Comparison of ENCODE assay signal across 25 cellular contexts in genomic region chr5:87594566-87594965, GRCh38.
A peak's percentile ranks its signal among the peaks of the same experiment; 100 is the strongest.
DNase-seq lines count a peak whose midpoint lies in the region; ATAC-seq, FAIRE-seq and TF ChIP-seq lines count a peak whose summit lies in the region.
"Had no signal": no experiment of that assay in that cellular context is flagged by ENCODE, and none has a peak within 500 bp of the region (broad histone marks: within the 10 kb centered on the region; RNA-seq: fewer than 3 reads in every experiment).

No MANE protein-coding gene starts in this region.

- H3K9me1 ChIP-seq in K562 (ENCODE audit: control insufficient read depth, insufficient read depth, low read length), result no peaks in the 10 kb centered on the region

- no peaks in the 10 kb centered on the region for H3K27me3 ChIP-seq in HepG2 (ENCODE audit: control insufficient read depth in 1 of 2, insufficient read depth in 2 of 2, low read length in 2 of 2)
- no peaks in the 10 kb centered on the region for H3K27me3 ChIP-seq in right lobe of liver
- no peaks in the 10 kb centered on the region for H3K27me3 ChIP-seq in K562 (ENCODE audit: control insufficient read depth in 2 of 2, insufficient read depth in 2 of 2, low read length in 2 of 2)
- no peaks in the 10 kb centered on the region for H3K27me3 ChIP-seq in MM.1S (replicated peaks; ENCODE audit: insufficient read depth, low read length)
- H3K27me3 ChIP-seq: BE2C, BLaER1 had no signal

- no peak overlapping the region for H3K4me2 ChIP-seq in HepG2 (ENCODE audit: low read depth, low read length)
- no peak overlapping the region for H3K4me2 ChIP-seq in K562 (ENCODE audit: insufficient read depth, low read length)
- H3K4me2 ChIP-seq in MM.1S (ENCODE audit: low read depth, low read length), result no peak overlapping the region
- H3K4me2 ChIP-seq: BLaER1 had no signal

- H3K4me1 ChIP-seq in HepG2 (ENCODE audit: insufficient read depth, low read length), result no peaks in the 10 kb centered on the region
- no peaks in the 10 kb centered on the region for H3K4me1 ChIP-seq in right lobe of liver
- no peaks in the 10 kb centered on the region for H3K4me1 ChIP-seq in K562 (replicated peaks in 1 of 2; ENCODE audit: control insufficient read depth in 2 of 2, insufficient read depth in 2 of 2, low read length in 2 of 2)
- H3K4me1 ChIP-seq in MM.1S (ENCODE audit: low read length), result no peaks in the 10 kb centered on the region
- H3K4me1 ChIP-seq: BE2C, BLaER1 had no signal

- no peak for TF ChIP-seq EP300 in HepG2 (IDR thresholded peaks at IDR 0.05; ENCODE audit: low read depth in 2 of 2, low read length in 2 of 2)
- no peak for TF ChIP-seq EP300 in HepG2 (CRISPR knock-in tag; IDR thresholded peaks at IDR 0.05; ENCODE audit: borderline replicate concordance)
- TF ChIP-seq EP300 in K562 (IDR thresholded peaks at IDR 0.05; ENCODE audit: low read length), result no peak

- H3K9ac ChIP-seq in HepG2 (ENCODE audit: insufficient read depth, low read depth, low read length) (no peak overlapping the region), K562 (ENCODE audit: insufficient read depth in 1 of 2, low read depth in 2 of 2, low read length in 2 of 2) (no peak overlapping the region), MM.1S (ENCODE audit: low read length) (no peak overlapping the region)
- H3K9ac ChIP-seq: BLaER1 had no signal

- FAIRE-seq in HepG2 (lab: Jason Lieb, UNC) (no peak), K562 (lab: Jason Lieb, UNC) (no peak)
- FAIRE-seq: GM12878, GM12892, GM18507, GM19239 had no signal

- intact Hi-C loops in HepG2 (cut with micrococcal nuclease; ENCODE audit: unreplicated experiment), result no loop called here
- intact Hi-C loops in right lobe of liver (cut with DNase I), result no loop called here
- intact Hi-C loops in K562 (cut with micrococcal nuclease), result no loop called here

- TF ChIP-seq CTCF in HepG2 (CRISPR knock-in tag; IDR thresholded peaks at IDR 0.05) (no peak), right lobe of liver (IDR thresholded peaks at IDR 0.05) (no peak), K562 (IDR thresholded peaks at IDR 0.05 in 2 of 3, conservative IDR thresholded peaks at IDR 0.05 in 1 of 3; ENCODE audit: insufficient read depth in 2 of 3, low read depth in 1 of 3, low read length in 3 of 3) (no peak), MM.1S (IDR thresholded peaks at IDR 0.05; ENCODE audit: low read length) (no peak)

- H2AFZ ChIP-seq in HepG2 (ENCODE audit: low read length) (no peak overlapping the region), K562 (ENCODE audit: low read depth, low read length) (no peak overlapping the region), MM.1S (ENCODE audit: low read length) (no peak overlapping the region)

- BruUV-seq in HepG2 (replicated peaks; lab: Mats Ljungman, UMichigan), result no TSS peak
- no TSS peak for BruUV-seq in K562 (replicated peaks; lab: Mats Ljungman, UMichigan)

- no peaks in the 10 kb centered on the region for H3K9me2 ChIP-seq in MM.1S (replicated peaks; ENCODE audit: insufficient read depth, low read length)

- no peak for TF ChIP-seq RAD21 in HepG2 (CRISPR knock-in tag; IDR thresholded peaks at IDR 0.05)
- TF ChIP-seq RAD21 in K562 (CRISPR knock-in tag; conservative IDR thresholded peaks at IDR 0.05 in 1 of 2, IDR thresholded peaks at IDR 0.05 in 1 of 2), result no peak

- POLR2A ChIA-PET in HepG2 (lab: Yijun Ruan, JAX) (no interaction called here), K562 (lab: Yijun Ruan, JAX) (no interaction called here)

- no peak for DNase-seq in HepG2 (ENCODE audit: low spot score)
- no peak for DNase-seq in right lobe of liver
- DNase-seq in K562 (ENCODE audit: extremely low read depth in 1 of 4, low spot score in 3 of 4), result no peak
- DNase-seq in MM.1S, result no peak
- DNase-seq: ACHN; BE2C; C1 segment of cervical spinal cord; CD4-positive, alpha-beta memory T cell; CD4-positive, CD25-positive, alpha-beta regulatory T cell; CD8-positive, alpha-beta memory T cell; COR-L47; DMS 273 treated with DMSO at 0.1 percent for 48 hours; DMS153; DMS53; DMS79; DND-41; EL; GDM1 had no signal

- CTCF ChIA-PET in HepG2 (lab: Yijun Ruan, JAX; ENCODE audit: low intra/inter-chr PET ratio, low total read pairs), result no interaction called here
- CTCF ChIA-PET in K562 (lab: Yijun Ruan, JAX; ENCODE audit: low intra/inter-chr PET ratio), result no interaction called here

- H3K36me3 ChIP-seq in HepG2 (replicated peaks in 1 of 2; ENCODE audit: control insufficient read depth in 1 of 2, insufficient read depth in 2 of 2, low read length in 2 of 2) (no peaks in the 10 kb centered on the region), right lobe of liver (no peaks in the 10 kb centered on the region), K562 (ENCODE audit: control insufficient read depth, insufficient read depth, low read length) (no peaks in the 10 kb centered on the region), MM.1S (replicated peaks; ENCODE audit: insufficient read depth, low read length) (no peaks in the 10 kb centered on the region)
- H3K36me3 ChIP-seq: BE2C, BLaER1 had no signal

- H3F3A ChIP-seq in MM.1S (ENCODE audit: insufficient read depth, low read length), result no peaks in the 10 kb centered on the region

- H4K20me1 ChIP-seq in HepG2 (ENCODE audit: insufficient read depth, low read length) (no peaks in the 10 kb centered on the region), K562 (replicated peaks; ENCODE audit: control insufficient read depth, insufficient read depth, low read length) (no peaks in the 10 kb centered on the region), MM.1S (ENCODE audit: insufficient read depth, low read length) (no peaks in the 10 kb centered on the region)
- H4K20me1 ChIP-seq: BLaER1 had no signal

- H3K9me3 ChIP-seq in HepG2 (ENCODE audit: low read length) (peaks cover 22% of the 10 kb centered on the region), right lobe of liver (no peaks in the 10 kb centered on the region), K562 (replicated peaks; ENCODE audit: control insufficient read depth, insufficient read depth, low read depth, low read length) (no peaks in the 10 kb centered on the region), MM.1S (replicated peaks; ENCODE audit: insufficient read depth, low read length) (no peaks in the 10 kb centered on the region)
- H3K9me3 ChIP-seq: BE2C, BLaER1 had no signal

- TF ChIP-seq POLR2A in HepG2 (IDR thresholded peaks at IDR 0.05; ENCODE audit: insufficient read depth in 1 of 2, low read depth in 2 of 2, low read length in 2 of 2) (no peak), right lobe of liver (IDR thresholded peaks at IDR 0.05) (no peak), K562 (conservative IDR thresholded peaks at IDR 0.05) (no peak)

- H3K27ac ChIP-seq in HepG2 (ENCODE audit: extremely low read length, insufficient read depth, low read length) (no peak overlapping the region), right lobe of liver (no peak overlapping the region), K562 (ENCODE audit: extremely low read depth, low read depth, low read length) (no peak overlapping the region), MM.1S (ENCODE audit: low read length) (no peak overlapping the region)
- H3K27ac ChIP-seq: 22Rv1, BLaER1 had no signal

- ATAC-seq in HepG2 (no peak), right lobe of liver (no peak), K562 (no peak), GM19023 (IDR thresholded peaks at IDR 0.05; ENCODE audit: unreplicated experiment) (no peak)
- ATAC-seq: GM12878 had no signal

- WGBS in HepG2 (ENCODE audit: low lambda C conversion rate), result 0% methylated on average over 1 of the region's 1 CpG
- 21% methylated on average over 1 of the region's 1 CpG for WGBS in right lobe of liver (ENCODE audit: insufficient coverage, low coverage, low lambda C conversion rate, missing lambda C conversion rate)
- WGBS in K562 (ENCODE audit: insufficient coverage, low coverage, missing lambda C conversion rate), result 0% methylated on average over 1 of the region's 1 CpG

- in situ Hi-C loops in HepG2 (cut with HindIII; ENCODE audit: extremely low pct_ligation_motif_present, low pct_unique_long_range_greater_than_20kb) (no loop called here), K562 (cut with MboI) (no loop called here)

- no peaks in the 10 kb centered on the region for H3K79me2 ChIP-seq in HepG2 (ENCODE audit: insufficient read depth, low read length)
- H3K79me2 ChIP-seq in K562 (ENCODE audit: control insufficient read depth, insufficient read depth, low read length), result no peaks in the 10 kb centered on the region
- H3K79me2 ChIP-seq in MM.1S (ENCODE audit: low read length), result no peaks in the 10 kb centered on the region

- H3K4me3 ChIP-seq in HepG2 (replicated peaks in 1 of 3; ENCODE audit: insufficient read depth in 1 of 3, low read depth in 2 of 3, low read length in 3 of 3) (no peak overlapping the region), right lobe of liver (no peak overlapping the region), K562 (no peak overlapping the region), MM.1S (ENCODE audit: low read length) (no peak overlapping the region)
- H3K4me3 ChIP-seq: BLaER1, GM12878 had no signal

TF ChIP-seq in HepG2, 621 proteins besides CTCF, POLR2A, EP300 and RAD21 (continues in another document):
- TF ChIP-seq ATAD3A (CRISPR knock-in tag; IDR thresholded peaks at IDR 0.05) (no peak), ZNF430 (CRISPR knock-in tag; IDR thresholded peaks at IDR 0.05) (no peak)

TF ChIP-seq in K562, 482 proteins besides CTCF, POLR2A, EP300 and RAD21 (continues in another document):
- no peak for TF ChIP-seq MXD1 (CRISPR knock-in tag; IDR thresholded peaks at IDR 0.05; ENCODE audit: borderline replicate concordance, poor library complexity, severe bottlenecking)
- TF ChIP-seq GTF2B (IDR thresholded peaks at IDR 0.05; ENCODE audit: extremely low read depth, insufficient read length), result no peak
- peak; percentile 90 for TF ChIP-seq MAFK (IDR thresholded peaks at IDR 0.05; ENCODE audit: low read length)
- no peak for TF ChIP-seq CHD2 (IDR thresholded peaks at IDR 0.05; ENCODE audit: low read depth, low read length)
- TF ChIP-seq ZSCAN32 (CRISPR knock-in tag; IDR thresholded peaks at IDR 0.05), result no peak
- TF ChIP-seq TAF1 (IDR thresholded peaks at IDR 0.05; ENCODE audit: control insufficient read depth, extremely low read depth, insufficient read depth, low read length, severe bottlenecking), result no peak
- no peak for TF ChIP-seq HDAC1 (IDR thresholded peaks at IDR 0.05)
- peak; percentile 74 for TF ChIP-seq ZNF316 (IDR thresholded peaks at IDR 0.05)
- no peak for TF ChIP-seq HDAC8 (tag; IDR thresholded peaks at IDR 0.05)
- TF ChIP-seq TBL1XR1 (IDR thresholded peaks at IDR 0.05; ENCODE audit: low read length in 2 of 2), result no peak
- TF ChIP-seq MAFF (IDR thresholded peaks at IDR 0.05; ENCODE audit: low read length), result peak; percentile 86

Comparison
In these comparisons a context has a peak if more than half of its experiments do, and no peak if none do; other contexts are left out.
1. Of the 241 proteins assayed by ChIP-seq in both HepG2 and K562: peak only in HepG2: none; only in K562: MAFG; in both: MAFF and MAFK; in neither: 238.